In the genomic region with DNA sequence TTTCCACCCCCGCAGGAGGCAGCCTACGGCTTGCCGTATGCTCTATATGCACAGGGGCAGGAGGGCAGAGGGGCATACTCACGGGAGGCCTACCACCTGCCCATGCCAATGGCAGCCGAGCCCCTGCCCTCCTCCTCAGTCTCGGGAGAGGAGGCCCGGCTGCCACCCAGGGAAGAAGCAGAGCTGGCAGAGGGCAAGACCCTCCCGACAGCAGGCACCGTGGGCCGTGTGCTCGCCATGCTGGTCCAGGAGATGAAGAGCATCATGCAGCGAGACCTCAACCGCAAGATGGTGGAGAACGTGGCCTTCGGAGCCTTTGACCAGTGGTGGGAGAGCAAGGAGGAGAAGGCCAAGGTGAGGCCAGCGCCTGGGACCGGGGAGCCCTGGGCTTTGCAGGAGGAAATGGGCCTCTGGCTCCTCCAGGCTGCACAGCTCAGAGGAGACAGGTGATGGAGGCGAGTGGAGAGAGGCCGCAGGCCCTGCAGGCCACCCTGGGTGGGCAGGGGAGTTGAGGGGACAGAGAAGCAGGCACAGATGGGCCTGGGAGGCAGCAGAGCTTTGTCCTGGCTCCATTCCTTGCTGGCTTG, we compare ENCODE assay signal across 2 cellular contexts.
TF ChIP-seq lines count a peak whose summit lies in the region.

No MANE protein-coding gene starts in this region.

TF ChIP-seq in GM12891, 5 proteins besides CTCF, POLR2A, EP300 and RAD21:
- no peak for TF ChIP-seq POU2F2 (IDR thresholded peaks at IDR 0.05; ENCODE audit: low read depth, low read length)
- no peak for TF ChIP-seq SPI1 (IDR thresholded peaks at IDR 0.05; ENCODE audit: low read depth, low read length)
- TF ChIP-seq POLR2AphosphoS5 (IDR thresholded peaks at IDR 0.05; ENCODE audit: low read depth, low read length): no peak; the same call in 1 of the 2 replicates
- TF ChIP-seq PAX5 (IDR thresholded peaks at IDR 0.05; ENCODE audit: insufficient read depth, low read length, severe bottlenecking): no peak
- TF ChIP-seq TAF1 (IDR thresholded peaks at IDR 0.05; ENCODE audit: low read depth, low read length): no peak

TF ChIP-seq in H1, 55 proteins besides CTCF, POLR2A, EP300 and RAD21:
- TF ChIP-seq CHD2 (IDR thresholded peaks at IDR 0.05; ENCODE audit: low read length): no peak
- no peak for TF ChIP-seq TEAD4 (IDR thresholded peaks at IDR 0.05; ENCODE audit: low read depth, low read length)
- TF ChIP-seq CTBP2 (IDR thresholded peaks at IDR 0.05; ENCODE audit: borderline replicate concordance, insufficient read depth, insufficient read length, low read length): no peak
- no peak for TF ChIP-seq JUND (IDR thresholded peaks at IDR 0.05; ENCODE audit: low read length)
- TF ChIP-seq KDM1A (IDR thresholded peaks at IDR 0.05; ENCODE audit: borderline replicate concordance, low read length): no peak
- TF ChIP-seq POLR2AphosphoS5 (IDR thresholded peaks at IDR 0.05; ENCODE audit: low read depth, low read length): peak; percentile 48; the same call in 1 of the 2 replicates
- no peak for TF ChIP-seq ZNF274 (IDR thresholded peaks at IDR 0.05; ENCODE audit: borderline replicate concordance, extremely low read depth, low read length)
- no peak for TF ChIP-seq SP1 (IDR thresholded peaks at IDR 0.05; ENCODE audit: low read depth, low read length)
